ENCODE assay signal across 8 cellular contexts in genomic region chr1:89633103-89633744, GRCh38. TPM values are rescaled to one million over a fixed set of nuclear protein-coding genes. Genes with fewer than 3 reads are reported as not detected.
DNase-seq lines count a peak whose midpoint lies in the region; ATAC-seq and TF ChIP-seq lines count a peak whose summit lies in the region.

Gene LRRC8C (plus strand): TSS chr1:89633120. CDS start chr1:89686474, 53,354 bp downstream.

- DNase-seq in GF-D8 (lab: John Stamatoyannopoulos, UW) (peak; percentile 26), heart right ventricle (peak; percentile 39 to 71), prostate gland (ENCODE audit: low spot score) (peak; percentile 29), dedifferentiated amniotic fluid mesenchymal stem cell (ENCODE audit: extremely low spot score) (no peak)

- peaks cover 57% of the 10 kb centered on the region for H3K27me3 ChIP-seq in HUES6 (ENCODE audit: control insufficient read depth, insufficient read depth, low read length)
- H3K27me3 ChIP-seq in heart right ventricle: no peaks in the 10 kb centered on the region
- no peaks in the 10 kb centered on the region for H3K27me3 ChIP-seq in prostate gland (replicated peaks; ENCODE audit: insufficient read depth)

- peak; percentile 47 for ATAC-seq in GM21529 (IDR thresholded peaks at IDR 0.05; ENCODE audit: unreplicated experiment)
- ATAC-seq in SK-N-SH treated with all-trans-retinoic acid at 6 μM for 48 hours: peak; percentile 69
- ATAC-seq in heart right ventricle: peak; percentile 53 to 81 (median 62)

- WGBS in adipose tissue, 3 donors: 0% methylated on average over 63 to 78 of the region's 78 CpGs
- WGBS in heart right ventricle, 2 donors: 0% methylated on average over 67 to 78 of the region's 78 CpGs
- WGBS in prostate gland: under 1% methylated on average over 61 of the region's 78 CpGs

- H3K9ac ChIP-seq in HUES6 (ENCODE audit: low read length): peak within 1 kb of the TSS; percentile 73

- TF ChIP-seq CTCF in heart right ventricle (IDR thresholded peaks at IDR 0.05) (peak in 1 of 9 donors; percentile 24), prostate gland (IDR thresholded peaks at IDR 0.05) (no peak)

- H3K4me1 ChIP-seq in HUES6 (ENCODE audit: control insufficient read depth, insufficient read depth, low read length) (peaks cover 16% of the 10 kb centered on the region; the same call in 1 of the 2 replicates), heart right ventricle (peaks cover 10 to 81% (median 52%) of the 10 kb centered on the region in 9 donors), prostate gland (replicated peaks) (no peaks in the 10 kb centered on the region)

- no peak within 1 kb of the TSS for H3K27ac ChIP-seq in HUES6 (ENCODE audit: low read depth, low read length)
- peak within 1 kb of the TSS; percentile 49 for H3K27ac ChIP-seq in adipose tissue (ENCODE audit: low read depth, low read length)
- peak within 1 kb of the TSS; percentile 93 to 99 (median 98) for H3K27ac ChIP-seq in heart right ventricle
- peak within 1 kb of the TSS; percentile 69 to 74 for H3K27ac ChIP-seq in prostate gland

- intact Hi-C loops in heart right ventricle (cut with DNase I) (loop anchor here (1.0 to 10.0 kb wide), 7 partner anchors 59 to 362 kb away; partner anchors contain the start of gene ZNF326 (in 2 of the 10)), prostate gland (cut with DNase I) (no loop called here)

- H3K36me3 ChIP-seq in HUES6 (ENCODE audit: control insufficient read depth, insufficient read depth, low read length) (no peaks in the 10 kb centered on the region), heart right ventricle (peaks cover 0 to 6% (median 0%) of the 10 kb centered on the region in 9 donors), prostate gland (no peaks in the 10 kb centered on the region)

- H3K4me3 ChIP-seq in HUES6 (ENCODE audit: low read depth, low read length) (peak within 1 kb of the TSS; percentile 92), heart right ventricle (peak within 1 kb of the TSS; percentile 57 to 99 (median 96)), prostate gland (peak within 1 kb of the TSS; percentile 64 to 69)

- H3K9me3 ChIP-seq in HUES6 (ENCODE audit: control insufficient read depth, insufficient read depth, low read depth, low read length): no peaks in the 10 kb centered on the region
- no peaks in the 10 kb centered on the region for H3K9me3 ChIP-seq in heart right ventricle
- H3K9me3 ChIP-seq in prostate gland: no peaks in the 10 kb centered on the region

- TF ChIP-seq POLR2A in prostate gland (IDR thresholded peaks at IDR 0.05): peak; percentile 9

TF ChIP-seq in SK-N-SH treated with all-trans-retinoic acid at 6 μM for 48 hours, 23 proteins besides CTCF, POLR2A, EP300 and RAD21:
- TF ChIP-seq CREB5 (CRISPR knock-in tag; IDR thresholded peaks at IDR 0.05; ENCODE audit: low read depth) (no peak), ESRRG (CRISPR knock-in tag; IDR thresholded peaks at IDR 0.05) (no peak), OSR1 (CRISPR knock-in tag; IDR thresholded peaks at IDR 0.05) (no peak), RARB (CRISPR knock-in tag; IDR thresholded peaks at IDR 0.05) (no peak), TSHZ2 (CRISPR knock-in tag; IDR thresholded peaks at IDR 0.05) (no peak), ZFP3 (CRISPR knock-in tag; IDR thresholded peaks at IDR 0.05) (peak; percentile 36; the same call in 1 of the 2 replicates), CSDC2 (CRISPR knock-in tag; IDR thresholded peaks at IDR 0.05) (no peak)
- TF ChIP-seq, protein P1, sequence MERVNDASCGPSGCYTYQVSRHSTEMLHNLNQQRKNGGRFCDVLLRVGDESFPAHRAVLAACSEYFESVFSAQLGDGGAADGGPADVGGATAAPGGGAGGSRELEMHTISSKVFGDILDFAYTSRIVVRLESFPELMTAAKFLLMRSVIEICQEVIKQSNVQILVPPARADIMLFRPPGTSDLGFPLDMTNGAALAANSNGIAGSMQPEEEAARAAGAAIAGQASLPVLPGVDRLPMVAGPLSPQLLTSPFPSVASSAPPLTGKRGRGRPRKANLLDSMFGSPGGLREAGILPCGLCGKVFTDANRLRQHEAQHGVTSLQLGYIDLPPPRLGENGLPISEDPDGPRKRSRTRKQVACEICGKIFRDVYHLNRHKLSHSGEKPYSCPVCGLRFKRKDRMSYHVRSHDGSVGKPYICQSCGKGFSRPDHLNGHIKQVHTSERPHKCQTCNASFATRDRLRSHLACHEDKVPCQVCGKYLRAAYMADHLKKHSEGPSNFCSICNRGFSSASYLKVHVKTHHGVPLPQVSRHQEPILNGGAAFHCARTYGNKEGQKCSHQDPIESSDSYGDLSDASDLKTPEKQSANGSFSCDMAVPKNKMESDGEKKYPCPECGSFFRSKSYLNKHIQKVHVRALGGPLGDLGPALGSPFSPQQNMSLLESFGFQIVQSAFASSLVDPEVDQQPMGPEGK (CRISPR knock-in tag; IDR thresholded peaks at IDR 0.05; ENCODE audit: borderline replicate concordance): no peak

RNA-seq across cellular contexts. Expression of gene LRRC8C, which starts in this region (rescaled TPM):
- polyA plus RNA-seq in adipose tissue (10 to 100 TPM in 1 of 3 donors, 1 to 10 TPM in 2; 1.3 to 10.4 (median 4.9) TPM), heart right ventricle (1 to 10 TPM; 3.7 to 5.9 TPM)
- total RNA-seq in heart right ventricle (10 to 100 TPM in 2 of 10 donors, 1 to 10 TPM in 8; 5.6 to 12.3 (median 8.3) TPM), prostate gland (10 to 100 TPM in 1 of 2 donors, 1 to 10 TPM in 1; 2.0 to 12.4 TPM)
